ENCODE assay signal across 18 cellular contexts in genomic region chr10:71073451-71074175, GRCh38.
"Had no signal": no experiment of that assay in that cellular context is flagged by ENCODE, and none has a peak within 500 bp of the region (broad histone marks: within the 10 kb centered on the region; RNA-seq: fewer than 3 reads in every experiment).

No MANE protein-coding gene starts in this region.

- H3K9me3 ChIP-seq: esophagus muscularis mucosa, left ventricle myocardium inferior, SJCRH30 had no signal

- H3K36me3 ChIP-seq: esophagus muscularis mucosa, left ventricle myocardium inferior, SJCRH30 had no signal

- H3K4me3 ChIP-seq: coronary artery, esophagus muscularis mucosa, hepatocyte, left ventricle myocardium inferior, SJCRH30 had no signal

- H3K4me1 ChIP-seq: parathyroid adenoma, SJCRH30 had no signal

- DNase-seq: activated B cell treated with CpG ODN at 0.5 μM for 24 hours; activated CD4-positive, alpha-beta T cell treated with anti-CD3 and anti-CD28 coated beads, Interleukin-2, amount 10 ng/mL, durations not matched to agents 24 days and 14 days; activated CD8-positive, alpha-beta memory T cell treated with anti-CD3 and anti-CD28 coated beads, Interleukin-2, amount 50 U/mL, for 4 hours; activated CD8-positive, alpha-beta T cell treated with anti-CD3 and anti-CD28 coated beads, Interleukin-2, amount 10 ng/mL, durations not matched to agents 7 days and 5 days; activated T-cell treated with anti-CD3 and anti-CD28 coated beads, Interleukin-2, amount 50 U/mL, for 48 hours; caudate nucleus; left ventricle myocardium inferior; mesenchymal stem cell; SJCRH30; stimulated activated CD4-positive, alpha-beta T cell treated with anti-CD3 and anti-CD28 coated beads, Interleukin-15, amount 100 ng/mL, for 24 hours; stimulated activated CD4-positive, alpha-beta T cell treated with anti-CD3 and anti-CD28 coated beads, Interleukin-4, amount 100 ng/mL, for 24 hours; stimulated activated naive CD4-positive, alpha-beta T cell treated with Interleukin-2 at 50 U/mL for 16 hours; substantia nigra; SW 1271 had no signal

- H3K27ac ChIP-seq: coronary artery, esophagus muscularis mucosa, hepatocyte, left ventricle myocardium inferior, parathyroid adenoma, SJCRH30 had no signal

- ATAC-seq: activated CD8-positive, alpha-beta T cell treated with anti-CD3 and anti-CD28 coated beads, Interleukin-2, amount 10 ng/mL, durations not matched to agents 7 days and 5 days had no signal

- H3K27me3 ChIP-seq: SJCRH30 had no signal
